ENCODE assay signal across 1 cellular context in the genomic region with DNA sequence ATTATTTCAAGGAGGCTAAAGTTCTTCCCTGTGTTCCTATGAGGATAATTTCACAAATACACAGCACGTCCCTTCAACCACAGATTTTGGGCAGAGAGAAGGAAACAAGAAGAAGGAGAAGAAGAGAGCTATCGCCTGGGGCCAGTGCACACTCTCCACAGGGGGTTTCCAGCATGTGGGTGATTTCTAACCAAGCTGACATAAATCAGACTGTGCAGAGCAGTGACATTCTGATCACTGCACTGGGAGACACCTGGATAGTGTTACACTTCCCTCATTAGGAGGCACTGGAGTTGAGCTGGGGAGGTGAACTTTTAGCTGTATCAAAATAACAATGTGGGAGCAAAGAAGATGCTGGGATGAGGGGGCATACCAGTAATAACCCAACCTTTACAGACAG.
TF ChIP-seq lines count a peak whose summit lies in the region.

No MANE protein-coding gene starts in this region.

TF ChIP-seq in GM12878, 131 proteins besides CTCF, POLR2A, EP300 and RAD21 (continued from another document):
- TF ChIP-seq, protein P1, sequence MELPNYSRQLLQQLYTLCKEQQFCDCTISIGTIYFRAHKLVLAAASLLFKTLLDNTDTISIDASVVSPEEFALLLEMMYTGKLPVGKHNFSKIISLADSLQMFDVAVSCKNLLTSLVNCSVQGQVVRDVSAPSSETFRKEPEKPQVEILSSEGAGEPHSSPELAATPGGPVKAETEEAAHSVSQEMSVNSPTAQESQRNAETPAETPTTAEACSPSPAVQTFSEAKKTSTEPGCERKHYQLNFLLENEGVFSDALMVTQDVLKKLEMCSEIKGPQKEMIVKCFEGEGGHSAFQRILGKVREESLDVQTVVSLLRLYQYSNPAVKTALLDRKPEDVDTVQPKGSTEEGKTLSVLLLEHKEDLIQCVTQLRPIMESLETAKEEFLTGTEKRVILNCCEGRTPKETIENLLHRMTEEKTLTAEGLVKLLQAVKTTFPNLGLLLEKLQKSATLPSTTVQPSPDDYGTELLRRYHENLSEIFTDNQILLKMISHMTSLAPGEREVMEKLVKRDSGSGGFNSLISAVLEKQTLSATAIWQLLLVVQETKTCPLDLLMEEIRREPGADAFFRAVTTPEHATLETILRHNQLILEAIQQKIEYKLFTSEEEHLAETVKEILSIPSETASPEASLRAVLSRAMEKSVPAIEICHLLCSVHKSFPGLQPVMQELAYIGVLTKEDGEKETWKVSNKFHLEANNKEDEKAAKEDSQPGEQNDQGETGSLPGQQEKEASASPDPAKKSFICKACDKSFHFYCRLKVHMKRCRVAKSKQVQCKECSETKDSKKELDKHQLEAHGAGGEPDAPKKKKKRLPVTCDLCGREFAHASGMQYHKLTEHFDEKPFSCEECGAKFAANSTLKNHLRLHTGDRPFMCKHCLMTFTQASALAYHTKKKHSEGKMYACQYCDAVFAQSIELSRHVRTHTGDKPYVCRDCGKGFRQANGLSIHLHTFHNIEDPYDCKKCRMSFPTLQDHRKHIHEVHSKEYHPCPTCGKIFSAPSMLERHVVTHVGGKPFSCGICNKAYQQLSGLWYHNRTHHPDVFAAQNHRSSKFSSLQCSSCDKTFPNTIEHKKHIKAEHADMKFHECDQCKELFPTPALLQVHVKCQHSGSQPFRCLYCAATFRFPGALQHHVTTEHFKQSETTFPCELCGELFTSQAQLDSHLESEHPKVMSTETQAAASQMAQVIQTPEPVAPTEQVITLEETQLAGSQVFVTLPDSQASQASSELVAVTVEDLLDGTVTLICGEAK (IDR thresholded peaks at IDR 0.05; ENCODE audit: borderline replicate concordance), result no peak
- TF ChIP-seq KLF5 (IDR thresholded peaks at IDR 0.05; ENCODE audit: partially characterized antibody) (no peak), RUNX3 (IDR thresholded peaks at IDR 0.05; ENCODE audit: low read length) (peak; percentile 68), NR2C2 (IDR thresholded peaks at IDR 0.05; ENCODE audit: borderline replicate concordance, control insufficient read depth, insufficient read length, low read depth) (no peak), NFIC (IDR thresholded peaks at IDR 0.05; ENCODE audit: low read depth, low read length) (0 out of 2 replicates have a peak, but pooled peaks have one; percentile 33), FOXM1 (IDR thresholded peaks at IDR 0.05; ENCODE audit: low read depth, low read length) (no peak), EZH2 (IDR thresholded peaks at IDR 0.05; ENCODE audit: borderline replicate concordance, control insufficient read depth, low read depth, low read length) (no peak), BHLHE40 (IDR thresholded peaks at IDR 0.05; ENCODE audit: borderline replicate concordance in 1 of 2, low read depth in 2 of 2, low read length in 1 of 2) (peak in 1 of 2 experiments; percentile 12; a peak in 1 of 4 replicates), KAT2A (conservative IDR thresholded peaks at IDR 0.05; ENCODE audit: control insufficient read depth, low read depth, low read length) (no peak), SMAD5 (IDR thresholded peaks at IDR 0.05; ENCODE audit: low read depth) (no peak), CREM (IDR thresholded peaks at IDR 0.05; ENCODE audit: low read depth) (no peak), BRCA1 (IDR thresholded peaks at IDR 0.05; ENCODE audit: low read depth, low read length) (no peak), HCFC1 (IDR thresholded peaks at IDR 0.05; ENCODE audit: low read length) (no peak), MTA3 (IDR thresholded peaks at IDR 0.05; ENCODE audit: borderline replicate concordance, low read length) (no peak)
- TF ChIP-seq, protein P2, sequence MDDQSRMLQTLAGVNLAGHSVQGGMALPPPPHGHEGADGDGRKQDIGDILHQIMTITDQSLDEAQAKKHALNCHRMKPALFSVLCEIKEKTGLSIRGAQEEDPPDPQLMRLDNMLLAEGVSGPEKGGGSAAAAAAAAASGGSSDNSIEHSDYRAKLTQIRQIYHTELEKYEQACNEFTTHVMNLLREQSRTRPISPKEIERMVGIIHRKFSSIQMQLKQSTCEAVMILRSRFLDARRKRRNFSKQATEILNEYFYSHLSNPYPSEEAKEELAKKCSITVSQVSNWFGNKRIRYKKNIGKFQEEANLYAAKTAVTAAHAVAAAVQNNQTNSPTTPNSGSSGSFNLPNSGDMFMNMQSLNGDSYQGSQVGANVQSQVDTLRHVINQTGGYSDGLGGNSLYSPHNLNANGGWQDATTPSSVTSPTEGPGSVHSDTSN (IDR thresholded peaks at IDR 0.05; ENCODE audit: insufficient replicate concordance, low read depth, low read length), result peak; percentile 79
- TF ChIP-seq, protein P3, sequence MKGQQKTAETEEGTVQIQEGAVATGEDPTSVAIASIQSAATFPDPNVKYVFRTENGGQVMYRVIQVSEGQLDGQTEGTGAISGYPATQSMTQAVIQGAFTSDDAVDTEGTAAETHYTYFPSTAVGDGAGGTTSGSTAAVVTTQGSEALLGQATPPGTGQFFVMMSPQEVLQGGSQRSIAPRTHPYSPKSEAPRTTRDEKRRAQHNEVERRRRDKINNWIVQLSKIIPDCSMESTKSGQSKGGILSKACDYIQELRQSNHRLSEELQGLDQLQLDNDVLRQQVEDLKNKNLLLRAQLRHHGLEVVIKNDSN (IDR thresholded peaks at IDR 0.05; ENCODE audit: borderline replicate concordance, extremely low read length, insufficient read depth, low read depth, low read length), result no peak
- TF ChIP-seq, protein P4, sequence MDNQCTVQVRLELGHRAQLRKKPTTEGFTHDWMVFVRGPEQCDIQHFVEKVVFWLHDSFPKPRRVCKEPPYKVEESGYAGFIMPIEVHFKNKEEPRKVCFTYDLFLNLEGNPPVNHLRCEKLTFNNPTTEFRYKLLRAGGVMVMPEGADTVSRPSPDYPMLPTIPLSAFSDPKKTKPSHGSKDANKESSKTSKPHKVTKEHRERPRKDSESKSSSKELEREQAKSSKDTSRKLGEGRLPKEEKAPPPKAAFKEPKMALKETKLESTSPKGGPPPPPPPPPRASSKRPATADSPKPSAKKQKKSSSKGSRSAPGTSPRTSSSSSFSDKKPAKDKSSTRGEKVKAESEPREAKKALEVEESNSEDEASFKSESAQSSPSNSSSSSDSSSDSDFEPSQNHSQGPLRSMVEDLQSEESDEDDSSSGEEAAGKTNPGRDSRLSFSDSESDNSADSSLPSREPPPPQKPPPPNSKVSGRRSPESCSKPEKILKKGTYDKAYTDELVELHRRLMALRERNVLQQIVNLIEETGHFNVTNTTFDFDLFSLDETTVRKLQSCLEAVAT (IDR thresholded peaks at IDR 0.05), result no peak
- TF ChIP-seq, protein P5, sequence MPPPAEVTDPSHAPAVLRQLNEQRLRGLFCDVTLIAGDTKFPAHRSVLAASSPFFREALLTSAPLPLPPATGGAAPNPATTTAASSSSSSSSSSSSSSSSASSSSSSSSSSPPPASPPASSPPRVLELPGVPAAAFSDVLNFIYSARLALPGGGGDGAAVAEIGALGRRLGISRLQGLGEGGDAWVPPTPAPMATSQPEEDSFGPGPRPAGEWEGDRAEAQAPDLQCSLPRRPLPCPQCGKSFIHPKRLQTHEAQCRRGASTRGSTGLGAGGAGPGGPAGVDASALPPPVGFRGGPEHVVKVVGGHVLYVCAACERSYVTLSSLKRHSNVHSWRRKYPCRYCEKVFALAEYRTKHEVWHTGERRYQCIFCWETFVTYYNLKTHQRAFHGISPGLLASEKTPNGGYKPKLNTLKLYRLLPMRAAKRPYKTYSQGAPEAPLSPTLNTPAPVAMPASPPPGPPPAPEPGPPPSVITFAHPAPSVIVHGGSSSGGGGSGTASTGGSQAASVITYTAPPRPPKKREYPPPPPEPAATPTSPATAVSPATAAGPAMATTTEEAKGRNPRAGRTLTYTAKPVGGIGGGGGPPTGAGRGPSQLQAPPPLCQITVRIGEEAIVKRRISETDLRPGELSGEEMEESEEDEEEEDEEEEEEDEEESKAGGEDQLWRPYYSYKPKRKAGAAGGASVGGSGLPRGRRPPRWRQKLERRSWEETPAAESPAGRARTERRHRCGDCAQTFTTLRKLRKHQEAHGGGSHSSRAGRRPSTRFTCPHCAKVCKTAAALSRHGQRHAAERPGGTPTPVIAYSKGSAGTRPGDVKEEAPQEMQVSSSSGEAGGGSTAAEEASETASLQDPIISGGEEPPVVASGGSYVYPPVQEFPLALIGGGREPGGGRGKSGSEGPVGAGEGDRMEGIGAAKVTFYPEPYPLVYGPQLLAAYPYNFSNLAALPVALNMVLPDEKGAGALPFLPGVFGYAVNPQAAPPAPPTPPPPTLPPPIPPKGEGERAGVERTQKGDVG (CRISPR knock-in tag; IDR thresholded peaks at IDR 0.05), result no peak
